23 cellular contexts compared by ENCODE assay signal in genomic region chr4:154123897-154124296, GRCh38.
"Had no signal": no experiment of that assay in that cellular context is flagged by ENCODE, and none has a peak within 500 bp of the region (broad histone marks: within the 10 kb centered on the region; RNA-seq: fewer than 3 reads in every experiment).

No MANE protein-coding gene starts in this region.

- FAIRE-seq: TTC549 had no signal

- H3K4me1 ChIP-seq: adrenal gland, ascending aorta, left lung, prostate gland, spleen, thyroid gland, upper lobe of right lung had no signal

- DNase-seq: activated CD4-positive, alpha-beta T cell treated with anti-CD3 and anti-CD28 coated beads for 1 hour; activated CD4-positive, alpha-beta T cell treated with anti-CD3 and anti-CD28 coated beads, Interleukin-2, amount 50 U/mL, for 1 hour; activated CD8-positive, alpha-beta T cell treated with anti-CD3 and anti-CD28 coated beads, Interleukin-2, amount 10 ng/mL, durations not matched to agents 7 days and 5 days; activated T-cell treated with anti-CD3 and anti-CD28 coated beads, Interleukin-2, amount 50 U/mL, for 1 hour; adrenal gland; cerebellar nuclear complex; left lung; natural killer cell; ovary; spleen; stimulated activated CD4-positive, alpha-beta T cell treated with anti-CD3 and anti-CD28 coated beads, Interleukin-4, amount 100 ng/mL, for 24 hours; stimulated activated naive CD4-positive, alpha-beta T cell treated with Interleukin-2 at 50 U/mL for 16 hours; substantia nigra; T-helper 1 cell; thyroid gland; upper lobe of right lung had no signal

- H3K4me1 Mint-ChIP-seq: activated T-helper 17 cell treated with anti-CD3 and anti-CD28 coated beads, Interleukin-2, amount 50 U/mL, for 72 hours; mesothelial cell of epicardium; natural killer cell had no signal

- H3K9me3 ChIP-seq: adrenal gland, ovary, prostate gland, thyroid gland, upper lobe of right lung had no signal

- H3K27ac ChIP-seq: adrenal gland, ascending aorta, left lung, ovary, prostate gland, spleen, thyroid gland, upper lobe of right lung had no signal

- H3K4me3 Mint-ChIP-seq: activated CD8-positive, alpha-beta T cell treated with anti-CD3 and anti-CD28 coated beads, Interleukin-2, amount 10 ng/mL, durations not matched to agents 7 days and 5 days; activated T-helper 17 cell treated with anti-CD3 and anti-CD28 coated beads, Interleukin-2, amount 50 U/mL, for 72 hours; mesothelial cell of epicardium; natural killer cell had no signal

- H3K27ac Mint-ChIP-seq: activated CD8-positive, alpha-beta T cell treated with anti-CD3 and anti-CD28 coated beads, Interleukin-2, amount 10 ng/mL, durations not matched to agents 7 days and 5 days; activated naive CD4-positive, alpha-beta T cell treated with anti-CD3 and anti-CD28 coated beads, Interleukin-2, amount 50 U/mL, for 72 hours; activated T-helper 17 cell treated with anti-CD3 and anti-CD28 coated beads, Interleukin-2, amount 50 U/mL, for 72 hours; mesothelial cell of epicardium; natural killer cell had no signal

- H3K27me3 ChIP-seq: adrenal gland, ascending aorta, left lung, ovary, spleen, thyroid gland, upper lobe of right lung had no signal

- ATAC-seq: activated CD8-positive, alpha-beta T cell treated with anti-CD3 and anti-CD28 coated beads, Interleukin-2, amount 10 ng/mL, durations not matched to agents 7 days and 5 days; left lung; natural killer cell; upper lobe of right lung had no signal

- H3K36me3 Mint-ChIP-seq: activated naive CD4-positive, alpha-beta T cell treated with anti-CD3 and anti-CD28 coated beads, Interleukin-2, amount 50 U/mL, for 72 hours; mesothelial cell of epicardium; natural killer cell had no signal

- H3K36me3 ChIP-seq: adrenal gland, ascending aorta, left lung, ovary, prostate gland, spleen, thyroid gland, upper lobe of right lung had no signal

- H3K9me3 Mint-ChIP-seq: activated T-helper 17 cell treated with anti-CD3 and anti-CD28 coated beads, Interleukin-2, amount 50 U/mL, for 72 hours had no signal

- H3K4me3 ChIP-seq: adrenal gland, ascending aorta, left lung, lung, ovary, prostate gland, spleen, thyroid gland, upper lobe of right lung had no signal
